Comparison of ENCODE assay signal across 2 cellular contexts in genomic region chr16:84232969-84233368, GRCh38.
TF ChIP-seq lines count a peak whose summit lies in the region.

No MANE protein-coding gene starts in this region.

TF ChIP-seq in HEK293, 187 proteins besides CTCF, POLR2A, EP300 and RAD21:
- no peak for TF ChIP-seq ZNF670 (tag by site-specific recombination; IDR thresholded peaks at IDR 0.05; ENCODE audit: low read depth)
- TF ChIP-seq ZNF24 (tag by site-specific recombination; IDR thresholded peaks at IDR 0.05) = peak; percentile 48; the same call in 1 of the 2 replicates

TF ChIP-seq in IMR-90, 13 proteins besides CTCF, POLR2A, EP300 and RAD21:
- TF ChIP-seq CHD1 (IDR thresholded peaks at IDR 0.05; ENCODE audit: low read depth, low read length) = no peak
- no peak for TF ChIP-seq USF2 (IDR thresholded peaks at IDR 0.05; ENCODE audit: low read depth, low read length)
- TF ChIP-seq MAFK (IDR thresholded peaks at IDR 0.05; ENCODE audit: low read depth, low read length) = no peak
- TF ChIP-seq RCOR1 (IDR thresholded peaks at IDR 0.05; ENCODE audit: insufficient replicate concordance, low read length) = no peak
- TF ChIP-seq CEBPB (IDR thresholded peaks at IDR 0.05; ENCODE audit: low read depth, low read length) = no peak
- no peak for TF ChIP-seq BHLHE40 (IDR thresholded peaks at IDR 0.05; ENCODE audit: low read depth, low read length)
- TF ChIP-seq FOS (IDR thresholded peaks at IDR 0.05; ENCODE audit: low read depth, low read length) = no peak
- TF ChIP-seq MAZ (IDR thresholded peaks at IDR 0.05; ENCODE audit: borderline replicate concordance, low read depth, low read length) = no peak
